14 cellular contexts compared by ENCODE assay signal in the genomic region with DNA sequence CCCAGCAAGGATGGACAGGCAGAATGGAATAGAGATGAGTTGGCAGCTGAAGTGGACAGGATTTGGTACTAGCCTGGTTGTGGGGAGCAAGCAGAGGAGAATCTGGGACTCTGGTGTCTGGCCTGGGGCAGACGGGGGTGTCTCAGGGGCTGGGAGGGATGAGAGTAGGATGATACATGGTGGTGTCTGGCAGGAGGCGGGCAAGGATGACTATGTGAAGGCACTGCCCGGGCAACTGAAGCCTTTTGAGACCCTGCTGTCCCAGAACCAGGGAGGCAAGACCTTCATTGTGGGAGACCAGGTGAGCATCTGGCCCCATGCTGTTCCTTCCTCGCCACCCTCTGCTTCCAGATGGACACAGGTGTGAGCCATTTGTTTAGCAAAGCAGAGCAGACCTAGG. TPM values are rescaled to one million over a fixed set of nuclear protein-coding genes. Genes with fewer than 3 reads are reported as not detected.
DNase-seq lines count a peak whose midpoint lies in the region; ATAC-seq and FAIRE-seq lines count a peak whose summit lies in the region.
"Had no signal": no experiment of that assay in that cellular context is flagged by ENCODE, and none has a peak within 500 bp of the region (broad histone marks: within the 10 kb centered on the region; RNA-seq: fewer than 3 reads in every experiment).

No MANE protein-coding gene starts in this region.

- H3K4me3 Mint-ChIP-seq in activated naive CD8-positive, alpha-beta T cell treated with anti-CD3 and anti-CD28 coated beads, Interleukin-2, amount 50 U/mL, for 24 hours, result peak overlapping the region; percentile 87
- peak overlapping the region in 6 of 10 donors; percentile 16 to 87 (median 75) for H3K4me3 Mint-ChIP-seq in naive thymus-derived CD8-positive, alpha-beta T cell

- peaks cover 7 to 55% (median 48%) of the 10 kb centered on the region in 11 experiments; a peak in 20 of 22 replicates for H3K36me3 ChIP-seq in BLaER1 treated with 17β-estradiol and CSF1 and Interleukin-3, amounts not matched to agents 10 nM and 100 nM
- peaks cover 49% of the 10 kb centered on the region for H3K36me3 ChIP-seq in HUES6 (ENCODE audit: control insufficient read depth, insufficient read depth, low read length)

- H3K9me3 Mint-ChIP-seq in activated naive CD8-positive, alpha-beta T cell treated with anti-CD3 and anti-CD28 coated beads, Interleukin-2, amount 50 U/mL, for 24 hours, result peaks cover 4% of the 10 kb centered on the region
- H3K9me3 Mint-ChIP-seq in naive thymus-derived CD8-positive, alpha-beta T cell, result no peaks in the 10 kb centered on the region

- H4K20me1 ChIP-seq in BLaER1 treated with 17β-estradiol and CSF1 and Interleukin-3, amounts not matched to agents 10 nM and 100 nM, result peaks cover 14 to 52% (median 42%) of the 10 kb centered on the region in 11 experiments; a peak in 21 of 22 replicates

- peaks cover 65 to 71% (median 70%) of the 10 kb centered on the region in 10 experiments for H3K4me1 ChIP-seq in BLaER1 treated with 17β-estradiol and CSF1 and Interleukin-3, amounts not matched to agents 10 nM and 100 nM
- H3K4me1 ChIP-seq in HUES6 (ENCODE audit: control insufficient read depth, insufficient read depth, low read length), result peaks cover 34% of the 10 kb centered on the region

- H3K27me3 ChIP-seq in BLaER1 treated with 17β-estradiol and CSF1 and Interleukin-3, amounts not matched to agents 10 nM and 100 nM, result peaks cover 0 to 11% (median 8%) of the 10 kb centered on the region in 11 experiments; a peak in 11 of 22 replicates
- no peaks in the 10 kb centered on the region for H3K27me3 ChIP-seq in HUES6 (ENCODE audit: control insufficient read depth, insufficient read depth, low read length)
- H3K27me3 ChIP-seq: brain microvascular endothelial cell had no signal

- H3K9ac ChIP-seq in BLaER1 treated with 17β-estradiol and CSF1 and Interleukin-3, amounts not matched to agents 10 nM and 100 nM, result peak overlapping the region in 10 of 11 experiments; percentile 42 to 97 (median 93); a peak in 20 of 22 replicates
- H3K9ac ChIP-seq in HUES6 (ENCODE audit: low read length), result peak overlapping the region; percentile 96

- H3K9me3 ChIP-seq in BLaER1 treated with 17β-estradiol and CSF1 and Interleukin-3, amounts not matched to agents 10 nM and 100 nM (replicated peaks in 1 of 11), result peaks cover 0 to 12% (median 0%) of the 10 kb centered on the region in 11 experiments; a peak in 2 of 22 replicates
- no peaks in the 10 kb centered on the region for H3K9me3 ChIP-seq in HUES6 (ENCODE audit: control insufficient read depth, insufficient read depth, low read depth, low read length)
- H3K9me3 ChIP-seq: thoracic aorta had no signal

- DNase-seq in activated naive CD8-positive, alpha-beta T cell treated with anti-CD3 and anti-CD28 coated beads, Interleukin-2, amount 50 U/mL, for 24 hours, result no peak
- no peak for DNase-seq in naive thymus-derived CD8-positive, alpha-beta T cell
- DNase-seq in SKM-1 (lab: John Stamatoyannopoulos, UW; ENCODE audit: unreplicated experiment), result no peak
- no peak for DNase-seq in glomerular visceral epithelial cell (ENCODE audit: extremely low spot score)
- no peak for DNase-seq in NCI-H187 (lab: John Stamatoyannopoulos, UW)
- DNase-seq in RCC 7860 (ENCODE audit: low spot score), result no peak
- DNase-seq: brain microvascular endothelial cell; left cardiac atrium; NCI-H1092 treated with DMSO at 0.1 percent for 48 hours; NCI-H748 treated with DMSO at 0.1 percent for 48 hours; stimulated activated CD4-positive, alpha-beta T cell treated with anti-CD3 and anti-CD28 coated beads, Interleukin-4, amount 100 ng/mL, for 1 hour had no signal

- ATAC-seq in activated naive CD8-positive, alpha-beta T cell treated with anti-CD3 and anti-CD28 coated beads, Interleukin-2, amount 50 U/mL, for 24 hours, result no peak
- ATAC-seq in naive thymus-derived CD8-positive, alpha-beta T cell, result no peak
- ATAC-seq: left cardiac atrium had no signal

- peak overlapping the region; percentile 85 to 100 (median 99) for H3K4me2 ChIP-seq in BLaER1 treated with 17β-estradiol and CSF1 and Interleukin-3, amounts not matched to agents 10 nM and 100 nM

- peak overlapping the region; percentile 74 for H3K27ac Mint-ChIP-seq in activated naive CD8-positive, alpha-beta T cell treated with anti-CD3 and anti-CD28 coated beads, Interleukin-2, amount 50 U/mL, for 24 hours
- peak overlapping the region; percentile 55 to 92 (median 84) for H3K27ac Mint-ChIP-seq in naive thymus-derived CD8-positive, alpha-beta T cell

- peaks cover 8% of the 10 kb centered on the region for H3K27me3 Mint-ChIP-seq in activated naive CD8-positive, alpha-beta T cell treated with anti-CD3 and anti-CD28 coated beads, Interleukin-2, amount 50 U/mL, for 24 hours
- no peaks in the 10 kb centered on the region for H3K27me3 Mint-ChIP-seq in naive thymus-derived CD8-positive, alpha-beta T cell

- FAIRE-seq in RCC 7860 (lab: Jason Lieb, UNC), result no peak

- H3K4me1 Mint-ChIP-seq in activated naive CD8-positive, alpha-beta T cell treated with anti-CD3 and anti-CD28 coated beads, Interleukin-2, amount 50 U/mL, for 24 hours, result peaks cover 45% of the 10 kb centered on the region
- peaks cover 16 to 63% (median 38%) of the 10 kb centered on the region in 4 donors for H3K4me1 Mint-ChIP-seq in naive thymus-derived CD8-positive, alpha-beta T cell

- peak overlapping the region in 8 of 11 experiments; percentile 23 to 97 (median 82); a peak in 11 of 22 replicates for H3K27ac ChIP-seq in BLaER1 treated with 17β-estradiol and CSF1 and Interleukin-3, amounts not matched to agents 10 nM and 100 nM
- no peak overlapping the region for H3K27ac ChIP-seq in HUES6 (ENCODE audit: low read depth, low read length)
- H3K27ac ChIP-seq: brain microvascular endothelial cell had no signal

- H3K36me3 Mint-ChIP-seq in activated naive CD8-positive, alpha-beta T cell treated with anti-CD3 and anti-CD28 coated beads, Interleukin-2, amount 50 U/mL, for 24 hours (ENCODE audit: low read depth), result peaks cover 36% of the 10 kb centered on the region
- peaks cover 0 to 4% (median 0%) of the 10 kb centered on the region in 3 donors for H3K36me3 Mint-ChIP-seq in naive thymus-derived CD8-positive, alpha-beta T cell

- peak overlapping the region in 8 of 10 experiments; percentile 74 to 85 (median 79); a peak in 14 of 20 replicates for H3K4me3 ChIP-seq in BLaER1 treated with 17β-estradiol and CSF1 and Interleukin-3, amounts not matched to agents 10 nM and 100 nM
- peak overlapping the region; percentile 68 for H3K4me3 ChIP-seq in HUES6 (ENCODE audit: low read depth, low read length)

- POLR2A ChIA-PET in naive thymus-derived CD8-positive, alpha-beta T cell (lab: Charles Lee), result no interaction called here

RNA-seq across cellular contexts. Expression of gene GSTP1, which starts 2.3 kb away (rescaled TPM):
- 100 to 1,000 TPM; 177 to 186 TPM for total RNA-seq in naive thymus-derived CD8-positive, alpha-beta T cell
- 100 to 1,000 TPM; 234 to 278 (median 276) TPM for polyA plus RNA-seq in naive thymus-derived CD8-positive, alpha-beta T cell

RNA-seq across cellular contexts. Expression of gene NDUFV1, which starts 20.8 kb away (rescaled TPM):
- 100 to 1,000 TPM; 197 to 199 TPM for total RNA-seq in naive thymus-derived CD8-positive, alpha-beta T cell
- 100 to 1,000 TPM; 122 to 123 (median 122) TPM for polyA plus RNA-seq in naive thymus-derived CD8-positive, alpha-beta T cell

RNA-seq across cellular contexts. Expression of gene NUDT8, which starts 43.8 kb away (rescaled TPM):
- total RNA-seq in naive thymus-derived CD8-positive, alpha-beta T cell, result 1 to 10 TPM; 2.0 to 3.2 TPM
- 1 to 10 TPM; 2.7 to 3.1 (median 2.7) TPM for polyA plus RNA-seq in naive thymus-derived CD8-positive, alpha-beta T cell

RNA-seq across cellular contexts. Expression of gene TBX10, which starts 53.7 kb away (rescaled TPM):
- total RNA-seq in naive thymus-derived CD8-positive, alpha-beta T cell, result not detected
- not detected for polyA plus RNA-seq in naive thymus-derived CD8-positive, alpha-beta T cell
- total RNA-seq: left cardiac atrium, thoracic aorta had no signal
